ENCODE assay signal across 1 cellular context in the genomic region with DNA sequence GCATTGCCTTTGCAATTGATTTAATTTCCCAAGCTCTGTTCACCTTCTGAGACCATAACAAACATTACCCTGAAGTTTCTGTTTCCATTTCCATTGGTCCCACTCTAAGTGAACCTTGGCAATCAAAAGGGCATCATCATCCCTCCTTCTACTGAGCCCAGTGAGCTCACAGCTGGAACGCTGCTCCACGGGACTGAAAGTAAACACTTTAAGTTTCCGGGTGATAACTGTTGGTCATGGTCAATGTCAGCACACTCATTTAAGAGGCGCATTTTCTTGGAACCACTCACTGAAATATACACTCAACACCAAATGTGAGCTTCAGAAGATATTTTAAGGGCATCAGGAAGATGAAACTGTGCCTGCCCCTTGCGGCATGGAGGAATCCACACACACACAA.
TF ChIP-seq lines count a peak whose summit lies in the region.

No MANE protein-coding gene starts in this region.

TF ChIP-seq in IMR-90, 13 proteins besides CTCF, POLR2A, EP300 and RAD21:
- TF ChIP-seq, protein P1, sequence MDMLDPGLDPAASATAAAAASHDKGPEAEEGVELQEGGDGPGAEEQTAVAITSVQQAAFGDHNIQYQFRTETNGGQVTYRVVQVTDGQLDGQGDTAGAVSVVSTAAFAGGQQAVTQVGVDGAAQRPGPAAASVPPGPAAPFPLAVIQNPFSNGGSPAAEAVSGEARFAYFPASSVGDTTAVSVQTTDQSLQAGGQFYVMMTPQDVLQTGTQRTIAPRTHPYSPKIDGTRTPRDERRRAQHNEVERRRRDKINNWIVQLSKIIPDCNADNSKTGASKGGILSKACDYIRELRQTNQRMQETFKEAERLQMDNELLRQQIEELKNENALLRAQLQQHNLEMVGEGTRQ (IDR thresholded peaks at IDR 0.05; ENCODE audit: low read depth, low read length): no peak
- TF ChIP-seq MXI1 (IDR thresholded peaks at IDR 0.05; ENCODE audit: borderline replicate concordance, low read depth, low read length) (no peak), BHLHE40 (IDR thresholded peaks at IDR 0.05; ENCODE audit: low read depth, low read length) (peak; percentile 69; the same call in 1 of the 2 replicates)
